9 cellular contexts compared by ENCODE assay signal in the genomic region with DNA sequence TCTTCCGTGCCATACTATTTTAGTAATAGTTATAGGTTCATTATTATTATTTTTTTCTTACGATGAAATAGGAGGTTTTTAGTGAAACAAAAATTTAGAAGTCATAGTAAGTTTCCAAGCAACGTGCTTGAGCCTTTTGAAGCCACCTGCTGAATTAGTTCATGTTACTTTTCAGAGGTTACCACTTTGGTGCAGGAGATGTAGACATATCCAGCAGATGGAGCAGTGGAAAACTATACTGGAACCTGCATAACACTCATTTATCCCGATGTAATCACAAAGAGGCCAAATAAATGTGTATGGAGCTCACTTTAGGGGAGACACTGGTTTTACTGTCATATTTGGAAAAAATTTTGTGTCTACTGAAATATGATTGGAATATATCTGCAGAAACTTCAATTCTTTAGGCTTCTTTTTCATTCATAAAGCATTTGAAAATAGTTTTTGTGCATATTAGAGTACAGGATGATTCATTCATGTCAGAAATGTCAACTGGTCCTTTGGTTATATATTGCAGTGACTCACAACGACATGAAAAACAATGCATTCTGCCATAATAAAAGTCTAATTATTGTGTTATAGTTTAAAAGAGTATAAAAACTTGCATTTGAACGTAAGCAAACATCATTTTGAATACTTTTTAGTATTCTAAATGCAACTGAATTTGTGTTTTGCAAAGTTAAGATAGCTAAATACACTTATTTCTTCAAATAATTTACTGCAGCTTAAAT.
DNase-seq lines count a peak whose midpoint lies in the region; ATAC-seq and FAIRE-seq lines count a peak whose summit lies in the region.
"Had no signal": no experiment of that assay in that cellular context is flagged by ENCODE, and none has a peak within 500 bp of the region (broad histone marks: within the 10 kb centered on the region; RNA-seq: fewer than 3 reads in every experiment).

No MANE protein-coding gene starts in this region.

- FAIRE-seq in endometrium (lab: Jason Lieb, UNC), result peak; percentile 21

- no peak for ATAC-seq in HG03442 (IDR thresholded peaks at IDR 0.05; ENCODE audit: unreplicated experiment)

- DNase-seq in NCI-H1092 treated with DMSO at 0.1 percent for 48 hours (lab: John Stamatoyannopoulos, UW) (peak; percentile 4), NCI-H1092 (lab: John Stamatoyannopoulos, UW) (no peak), NCI-H460 (ENCODE audit: extremely low read depth, low read depth) (peak; percentile 18), renal cortical epithelial cell (ENCODE audit: low read depth) (peak; percentile 30), anterior cingulate cortex (lab: John Stamatoyannopoulos, UW) (no peak)
- DNase-seq in activated naive CD4-positive, alpha-beta T cell treated with anti-CD3 and anti-CD28 coated beads, Interleukin-2, amount 50 U/mL, for 16 hours, result no peak
- DNase-seq: NCI-H774 had no signal

Comparison
In these comparisons a context has a peak if more than half of its experiments do, and no peak if none do; other contexts are left out.
1. DNase-seq: peak in NCI-H1092 treated with DMSO at 0.1 percent for 48 hours (single experiment), NCI-H460 (single experiment) and renal cortical epithelial cell (single experiment); none in NCI-H1092 (single experiment), anterior cingulate cortex (0 of 58) and activated naive CD4-positive, alpha-beta T cell treated with anti-CD3 and anti-CD28 coated beads, Interleukin-2, amount 50 U/mL, for 16 hours (single experiment).